In genomic region chr4:110516106-110516922, GRCh38 we compare ENCODE assay signal across 1 cellular context.
TF ChIP-seq lines count a peak whose summit lies in the region.

No MANE protein-coding gene starts in this region.

TF ChIP-seq in K562, 482 proteins besides CTCF, POLR2A, EP300 and RAD21 (continued from another document):
- TF ChIP-seq THAP7 (CRISPR knock-in tag; IDR thresholded peaks at IDR 0.05) (no peak), HINFP (tag; conservative IDR thresholded peaks at IDR 0.05; ENCODE audit: low read depth) (no peak), GTF2A2 (tag; IDR thresholded peaks at IDR 0.05) (no peak), PRPF4 (IDR thresholded peaks at IDR 0.05; ENCODE audit: insufficient read depth, low read depth, low read length, poor library complexity, severe bottlenecking) (no peak), ZEB2 (IDR thresholded peaks at IDR 0.05) (peak; percentile 39; the same call in 1 of the 2 replicates), JUNB (CRISPR knock-in tag; conservative IDR thresholded peaks at IDR 0.05) (no peak), CREM (IDR thresholded peaks at IDR 0.05; ENCODE audit: low read depth) (0 out of 2 replicates have a peak, but pooled peaks have one; percentile 13), ILK (tag; IDR thresholded peaks at IDR 0.05; ENCODE audit: borderline replicate concordance, low read depth) (no peak), NONO (IDR thresholded peaks at IDR 0.05; ENCODE audit: low read depth in 2 of 2, low read length in 1 of 2) (no peak), NR1H2 (CRISPR knock-in tag; IDR thresholded peaks at IDR 0.05) (no peak), ZNF584 (CRISPR knock-in tag; IDR thresholded peaks at IDR 0.05; ENCODE audit: low read depth) (no peak), CTBP1 (IDR thresholded peaks at IDR 0.05; ENCODE audit: borderline replicate concordance) (peak; percentile 64; the same call in 1 of the 2 replicates), ZFP91 (CRISPR knock-in tag; IDR thresholded peaks at IDR 0.05) (no peak), ZNF75A (CRISPR knock-in tag; IDR thresholded peaks at IDR 0.05) (no peak), HDAC3 (IDR thresholded peaks at IDR 0.05; ENCODE audit: borderline replicate concordance, partially characterized antibody) (no peak), YY1 (IDR thresholded peaks at IDR 0.05; ENCODE audit: borderline replicate concordance in 1 of 3, control insufficient read depth in 1 of 3, extremely low read depth in 1 of 3, insufficient read depth in 3 of 3, insufficient read length in 1 of 3, insufficient replicate concordance in 2 of 3, low read depth in 1 of 3, low read length in 2 of 3) (no peak), HDAC8 (tag; IDR thresholded peaks at IDR 0.05) (no peak), MXI1 (IDR thresholded peaks at IDR 0.05; ENCODE audit: low read depth, low read length) (no peak), ID3 (CRISPR knock-in tag; IDR thresholded peaks at IDR 0.05) (no peak), ID3 (tag; IDR thresholded peaks at IDR 0.05) (no peak), CBX3 (IDR thresholded peaks at IDR 0.05; ENCODE audit: borderline replicate concordance in 1 of 2, low read length in 2 of 2) (no peak), TARDBP (IDR thresholded peaks at IDR 0.05) (no peak), THRA (IDR thresholded peaks at IDR 0.05) (no peak), CBFB (CRISPR knock-in tag; IDR thresholded peaks at IDR 0.05) (no peak), GABPB2 (CRISPR knock-in tag; conservative IDR thresholded peaks at IDR 0.05) (no peak)
TF ChIP-seq in K562: peak in this region for 6.
